In genomic region chr17:81147701-81148100, GRCh38 we compare ENCODE assay signal across 8 cellular contexts. TPM values are rescaled to one million over a fixed set of nuclear protein-coding genes. Genes with fewer than 3 reads are reported as not detected.
"Had no signal": no experiment of that assay in that cellular context is flagged by ENCODE, and none has a peak within 500 bp of the region (broad histone marks: within the 10 kb centered on the region; RNA-seq: fewer than 3 reads in every experiment).

No MANE protein-coding gene starts in this region.

- FAIRE-seq: HTR-8/SVneo, K562 had no signal

- DNase-seq: IMR-90, KBM-7 had no signal

- ATAC-seq: K562 had no signal

- H3K4me3 ChIP-seq: K562 had no signal

- H3K27ac ChIP-seq: HL-60 had no signal

RNA-seq across cellular contexts. Expression of gene PVALEF, which starts 17.6 kb away (rescaled TPM):
- total RNA-seq: HT-29, HT1080, IMR-90, K562 had no signal
- polyA plus RNA-seq: IgD-negative memory B cell, IMR-90, K562 had no signal
